Comparison of ENCODE assay signal across 12 cellular contexts in genomic region chr16:50549561-50549915, GRCh38. TPM values are rescaled to one million over a fixed set of nuclear protein-coding genes. Genes with fewer than 3 reads are reported as not detected.
A peak's percentile ranks its signal among the peaks of the same experiment; 100 is the strongest.
DNase-seq lines count a peak whose midpoint lies in the region; ATAC-seq and TF ChIP-seq lines count a peak whose summit lies in the region.
"Had no signal": no experiment of that assay in that cellular context is flagged by ENCODE, and none has a peak within 500 bp of the region (broad histone marks: within the 10 kb centered on the region; RNA-seq: fewer than 3 reads in every experiment).

No MANE protein-coding gene starts in this region.

- H3K9me3 Mint-ChIP-seq in activated T-cell treated with anti-CD3 and anti-CD28 coated beads, Interleukin-2, amount 50 U/mL, for 24 hours = no peaks in the 10 kb centered on the region
- no peaks in the 10 kb centered on the region for H3K9me3 Mint-ChIP-seq in natural killer cell treated with Interleukin-12 subunit alpha and Interleukin-12 subunit beta and Interleukin-15 and Interleukin-18, amount 100 ng/mL, for 72 hours

- intact Hi-C loops in dorsolateral prefrontal cortex (cut with DNase I) = loop anchor here (5.0 to 10.0 kb wide), 4 partner anchors 43 to 305 kb away; no protein-coding TSS in a partner anchor
- intact Hi-C loops in Right ventricle myocardium superior (cut with DNase I) = no loop called here

- in situ Hi-C loops in G401 (cut with HindIII; ENCODE audit: low sequenced_read_pairs) = no loop called here
- in situ Hi-C loops in GM13977 (cut with MboI; ENCODE audit: low pct_unique_long_range_greater_than_20kb, low sequenced_read_pairs, unreplicated experiment) = no loop called here

- H3K27ac ChIP-seq in dorsolateral prefrontal cortex (peak overlapping the region in 22 of 59 donors; percentile 7 to 83 (median 34)), upper lobe of left lung (peak overlapping the region; percentile 65 to 85 (median 80))
- H3K27ac ChIP-seq: foreskin keratinocyte, left ventricle myocardium inferior had no signal

- H3K9me3 ChIP-seq in upper lobe of left lung = no peaks in the 10 kb centered on the region
- H3K9me3 ChIP-seq: left ventricle myocardium inferior had no signal

- H3K27me3 Mint-ChIP-seq in activated T-cell treated with anti-CD3 and anti-CD28 coated beads, Interleukin-2, amount 50 U/mL, for 24 hours = peaks cover 4% of the 10 kb centered on the region
- H3K27me3 Mint-ChIP-seq in natural killer cell treated with Interleukin-12 subunit alpha and Interleukin-12 subunit beta and Interleukin-15 and Interleukin-18, amount 100 ng/mL, for 72 hours = peaks cover 0 to 10% of the 10 kb centered on the region in 2 donors

- H3K27ac Mint-ChIP-seq in activated T-cell treated with anti-CD3 and anti-CD28 coated beads, Interleukin-2, amount 50 U/mL, for 24 hours = no peak overlapping the region
- H3K27ac Mint-ChIP-seq in natural killer cell treated with Interleukin-12 subunit alpha and Interleukin-12 subunit beta and Interleukin-15 and Interleukin-18, amount 100 ng/mL, for 72 hours = no peak overlapping the region

- H3K27me3 ChIP-seq in dorsolateral prefrontal cortex (peaks cover 0 to 14% (median 0%) of the 10 kb centered on the region in 45 donors), upper lobe of left lung (peaks cover 0 to 18% (median 0%) of the 10 kb centered on the region in 4 donors)

- H3K4me3 ChIP-seq in dorsolateral prefrontal cortex (peak overlapping the region in 57 of 59 donors; percentile 26 to 94 (median 78)), upper lobe of left lung (peak overlapping the region; percentile 69 to 94 (median 82))

- WGBS in upper lobe of left lung, 2 donors = 58 to 81% methylated on average over 3 to 7 of the region's 7 CpGs

- H3K4me1 Mint-ChIP-seq in activated T-cell treated with anti-CD3 and anti-CD28 coated beads, Interleukin-2, amount 50 U/mL, for 24 hours (ENCODE audit: low read depth) = peaks cover 22% of the 10 kb centered on the region
- H3K4me1 Mint-ChIP-seq in natural killer cell treated with Interleukin-12 subunit alpha and Interleukin-12 subunit beta and Interleukin-15 and Interleukin-18, amount 100 ng/mL, for 72 hours (ENCODE audit: low read depth in 2 of 2) = peaks cover 5 to 6% of the 10 kb centered on the region in 2 donors

- no peak for TF ChIP-seq CTCF in dorsolateral prefrontal cortex (IDR thresholded peaks at IDR 0.05 in 54 of 56, conservative IDR thresholded peaks at IDR 0.05 in 2 of 56; ENCODE audit: low read depth in 1 of 56, partially characterized antibody in 56 of 56)
- TF ChIP-seq CTCF in upper lobe of left lung (IDR thresholded peaks at IDR 0.05) = no peak
- TF ChIP-seq CTCF in GM13977 (IDR thresholded peaks at IDR 0.05; ENCODE audit: extremely low read depth, insufficient read depth, missing control alignments) = no peak

- no peaks in the 10 kb centered on the region for H3K36me3 ChIP-seq in upper lobe of left lung
- H3K36me3 ChIP-seq: left ventricle myocardium inferior had no signal

- H3K4me1 ChIP-seq in upper lobe of left lung = peaks cover 8 to 21% (median 16%) of the 10 kb centered on the region in 4 donors
- H3K4me1 ChIP-seq: foreskin keratinocyte had no signal

- no peaks in the 10 kb centered on the region for H3K36me3 Mint-ChIP-seq in activated T-cell treated with anti-CD3 and anti-CD28 coated beads, Interleukin-2, amount 50 U/mL, for 24 hours (ENCODE audit: low read depth)
- H3K36me3 Mint-ChIP-seq in natural killer cell treated with Interleukin-12 subunit alpha and Interleukin-12 subunit beta and Interleukin-15 and Interleukin-18, amount 100 ng/mL, for 72 hours = no peaks in the 10 kb centered on the region

- no peak for TF ChIP-seq EP300 in upper lobe of left lung (IDR thresholded peaks at IDR 0.05)

- no peak for ATAC-seq in natural killer cell treated with Interleukin-12 subunit alpha and Interleukin-12 subunit beta and Interleukin-15 and Interleukin-18, amount 100 ng/mL, for 72 hours
- no peak for ATAC-seq in upper lobe of left lung (ENCODE audit: low FRiP score in 2 of 2)
- no peak for ATAC-seq in Right ventricle myocardium superior (ENCODE audit: poor library complexity)
- ATAC-seq: foreskin keratinocyte had no signal

- DNase-seq in activated T-cell treated with anti-CD3 and anti-CD28 coated beads, Interleukin-2, amount 50 U/mL, for 24 hours = peak; percentile 36
- DNase-seq in activated T-cell treated with anti-CD3 and anti-CD28 coated beads for 4 hours = no peak
- DNase-seq in dorsolateral prefrontal cortex = no peak
- DNase-seq in natural killer cell treated with Interleukin-12 subunit alpha and Interleukin-12 subunit beta and Interleukin-15 and Interleukin-18, amount 100 ng/mL, for 72 hours (ENCODE audit: low spot score) = no peak
- DNase-seq in upper lobe of left lung = no peak
- no peak for DNase-seq in G401 (ENCODE audit: low spot score)
- DNase-seq in GM13977 (ENCODE audit: low spot score) = no peak
- no peak for DNase-seq in Right ventricle myocardium superior
- DNase-seq: EL, foreskin keratinocyte, left ventricle myocardium inferior, NCI-H1930 had no signal

- peak overlapping the region; percentile 60 for H3K4me3 Mint-ChIP-seq in activated T-cell treated with anti-CD3 and anti-CD28 coated beads, Interleukin-2, amount 50 U/mL, for 24 hours
- peak overlapping the region; percentile 64 for H3K4me3 Mint-ChIP-seq in natural killer cell treated with Interleukin-12 subunit alpha and Interleukin-12 subunit beta and Interleukin-15 and Interleukin-18, amount 100 ng/mL, for 72 hours

- TF ChIP-seq POLR2A in upper lobe of left lung (IDR thresholded peaks at IDR 0.05) = no peak

RNA-seq across cellular contexts. Expression of gene NKD1, which starts 1.3 kb away (rescaled TPM):
- total RNA-seq in dorsolateral prefrontal cortex (10 to 100 TPM in 89 of 120 experiments, 1 to 10 TPM in 31; 3.8 to 25.7 (median 12.7) TPM), upper lobe of left lung (10 to 100 TPM in 5 of 6 donors, 1 to 10 TPM in 1; 9.9 to 59.7 (median 21.4) TPM), Right ventricle myocardium superior (0.16 TPM)
- under 1 TPM; 0.29 to 0.86 TPM for total RNA-seq in natural killer cell treated with Interleukin-12 subunit alpha and Interleukin-12 subunit beta and Interleukin-15 and Interleukin-18, amount 100 ng/mL, for 72 hours
- total RNA-seq in G401 (2014; rRNA removed; shearing (Covaris generic)) = not detected in 2 replicates
